In genomic region chr12:54215990-54216579, GRCh38 we compare ENCODE assay signal across 9 cellular contexts. TPM values are rescaled to one million over a fixed set of nuclear protein-coding genes. Genes with fewer than 3 reads are reported as not detected.
DNase-seq lines count a peak whose midpoint lies in the region; ATAC-seq and TF ChIP-seq lines count a peak whose summit lies in the region.
"Had no signal": no experiment of that assay in that cellular context is flagged by ENCODE, and none has a peak within 500 bp of the region (broad histone marks: within the 10 kb centered on the region; RNA-seq: fewer than 3 reads in every experiment).

No MANE protein-coding gene starts in this region.

- H3K27me3 ChIP-seq in H9 (ENCODE audit: insufficient read depth, low read length) (peaks cover 2% of the 10 kb centered on the region; the same call in 1 of the 2 replicates), SJCRH30 (no peaks in the 10 kb centered on the region), colonic mucosa (peaks cover 52% of the 10 kb centered on the region)

- H3K27ac ChIP-seq in H9 (ENCODE audit: insufficient read length, low read depth, low read length): no peak overlapping the region
- H3K27ac ChIP-seq in SJCRH30: no peak overlapping the region
- H3K27ac ChIP-seq in colonic mucosa: no peak overlapping the region

- no peaks in the 10 kb centered on the region for H3K79me1 ChIP-seq in H9 (ENCODE audit: insufficient read depth, low read depth, low read length, poor library complexity, severe bottlenecking)

- peak overlapping the region; percentile 63 to 84 for H3K4me3 Mint-ChIP-seq in H9

- peaks cover 16% of the 10 kb centered on the region for H3K23me2 ChIP-seq in H9 (ENCODE audit: insufficient read length, low read depth, low read length, poor library complexity, severe bottlenecking)

- H3K23ac ChIP-seq in H9 (ENCODE audit: insufficient read length, low read depth, low read length): no peak overlapping the region

- peaks cover 87% of the 10 kb centered on the region for H3K27me3 Mint-ChIP-seq in H9 (ENCODE audit: low read depth)

- no peak overlapping the region for H2AK5ac ChIP-seq in H9 (ENCODE audit: insufficient read length, low read length)

- H3K9me3 Mint-ChIP-seq in H9: peaks cover 0 to 8% of the 10 kb centered on the region in 2 experiments; a peak in 1 of 5 replicates

- H2AFZ ChIP-seq in H9 (ENCODE audit: low read length): no peak overlapping the region

- H3K4me2 ChIP-seq in H9 (ENCODE audit: insufficient read depth, insufficient read length, low read length): peak overlapping the region; percentile 84

- H3K4ac ChIP-seq in H9 (ENCODE audit: low read depth, low read length): no peak overlapping the region

- H2BK20ac ChIP-seq in H9 (ENCODE audit: low read depth, low read length, poor library complexity, severe bottlenecking): no peak overlapping the region

- H3K18ac ChIP-seq in H9 (ENCODE audit: insufficient read length, low read depth, low read length): no peak overlapping the region

- no peak overlapping the region for H3T11ph ChIP-seq in H9 (ENCODE audit: low read length)

- H3K4me1 ChIP-seq in H9 (ENCODE audit: insufficient read depth, low read length) (no peaks in the 10 kb centered on the region), SJCRH30 (peaks cover 18% of the 10 kb centered on the region), colonic mucosa (peaks cover 21% of the 10 kb centered on the region)

- H3K9ac ChIP-seq in H9 (ENCODE audit: extremely low read depth, insufficient read length, low read length) (no peak overlapping the region), colonic mucosa (ENCODE audit: low read depth in 2 of 2, low read length in 2 of 2) (no peak overlapping the region)

- DNase-seq in H9 (peak; percentile 76), SJCRH30 (peak; percentile 43 to 45), colonic mucosa (no peak), DMS114 treated with DMSO at 0.1 percent for 48 hours (lab: John Stamatoyannopoulos, UW; ENCODE audit: unreplicated experiment) (no peak), NCI-H82 treated with DMSO at 0.1 percent for 48 hours (lab: John Stamatoyannopoulos, UW; ENCODE audit: unreplicated experiment) (no peak)
- peak; percentile 29 for DNase-seq in stimulated activated CD4-positive, alpha-beta T cell treated with anti-CD3 and anti-CD28 coated beads, Interleukin-4, amount 100 ng/mL, for 1 hour

- H4K8ac ChIP-seq in H9 (replicated peaks; ENCODE audit: insufficient read length, low read depth, low read length): no peak overlapping the region

- TF ChIP-seq CTCF in H9 (conservative IDR thresholded peaks at IDR 0.05) (no peak), colonic mucosa (IDR thresholded peaks at IDR 0.05) (no peak)

- H2BK120ac ChIP-seq in H9 (ENCODE audit: low read depth, low read length, poor library complexity, severe bottlenecking): no peak overlapping the region

- H2BK15ac ChIP-seq in H9 (ENCODE audit: low read depth, low read length): no peak overlapping the region

- H3K36me3 ChIP-seq in SJCRH30: no peaks in the 10 kb centered on the region
- H3K36me3 ChIP-seq in colonic mucosa: no peaks in the 10 kb centered on the region
- H3K36me3 ChIP-seq: gastroesophageal sphincter had no signal

- H3K27ac Mint-ChIP-seq in H9: no peak overlapping the region

- H3K4me3 ChIP-seq in SJCRH30 (no peak overlapping the region), colonic mucosa (peak overlapping the region; percentile 9)

- WGBS in H9 (ENCODE audit: extremely low coverage, insufficient read length, low lambda C conversion rate): no CpG with 5 or more reads among the region's 25 CpGs

- no peak overlapping the region for H2BK5ac ChIP-seq in H9 (ENCODE audit: insufficient read length, low read length)

- H3K9me3 ChIP-seq in H9 (ENCODE audit: control insufficient read depth, low read depth, low read length) (no peaks in the 10 kb centered on the region), SJCRH30 (replicated peaks) (no peaks in the 10 kb centered on the region), colonic mucosa (no peaks in the 10 kb centered on the region)
- H3K9me3 ChIP-seq: gastroesophageal sphincter had no signal

- H3K79me2 ChIP-seq in H9 (ENCODE audit: insufficient read depth, low read length): no peaks in the 10 kb centered on the region

- no peaks in the 10 kb centered on the region for H4K20me1 ChIP-seq in H9 (ENCODE audit: control insufficient read depth, insufficient read depth, insufficient read length)

- ATAC-seq in GM19397 (IDR thresholded peaks at IDR 0.05; ENCODE audit: unreplicated experiment): no peak
- ATAC-seq in GM21381 (IDR thresholded peaks at IDR 0.05; ENCODE audit: unreplicated experiment): no peak

- no peak overlapping the region for H3K56ac ChIP-seq in H9 (ENCODE audit: insufficient read length, low read depth, low read length)

- H4K91ac ChIP-seq in H9 (ENCODE audit: insufficient read length, low read depth, low read length): no peak overlapping the region

- no peak overlapping the region for H2BK12ac ChIP-seq in H9 (ENCODE audit: insufficient read length, low read depth, low read length)

- intact Hi-C loops in colonic mucosa (cut with DNase I): no loop called here

- H3K14ac ChIP-seq in H9 (ENCODE audit: insufficient read depth, low read length): no peak overlapping the region

- H4K5ac ChIP-seq in H9 (ENCODE audit: insufficient read length, low read depth, low read length): no peak overlapping the region

- H3K4me1 Mint-ChIP-seq in H9: peaks cover 25 to 38% of the 10 kb centered on the region in 2 experiments

- H3K36me3 Mint-ChIP-seq in H9 (ENCODE audit: insufficient read depth in 1 of 3, low read depth in 3 of 3): no peaks in the 10 kb centered on the region

RNA-seq across cellular contexts. Expression of gene SMUG1, which starts 27.3 kb away (rescaled TPM):
- total RNA-seq in H9 (2021) (21.7 and 23.0 TPM in 2 replicates), colonic mucosa (10 to 100 TPM; 22.0 to 31.0 TPM)
- total RNA-seq in SJCRH30 (2014; rRNA removed; shearing (Covaris generic)): 25.9 and 30.1 TPM in 2 replicates

Comparison
In these comparisons a context has a peak if more than half of its experiments do, and no peak if none do; other contexts are left out.
1. DNase-seq: peak in H9 (single experiment), SJCRH30 (2 of 2) and stimulated activated CD4-positive, alpha-beta T cell treated with anti-CD3 and anti-CD28 coated beads, Interleukin-4, amount 100 ng/mL, for 1 hour (single experiment); none in colonic mucosa (single experiment), DMS114 treated with DMSO at 0.1 percent for 48 hours (single experiment) and NCI-H82 treated with DMSO at 0.1 percent for 48 hours (single experiment).